18 cellular contexts compared by ENCODE assay signal in genomic region chr10:11712761-11713160, GRCh38.
"Had no signal": no experiment of that assay in that cellular context is flagged by ENCODE, and none has a peak within 500 bp of the region (broad histone marks: within the 10 kb centered on the region; RNA-seq: fewer than 3 reads in every experiment).

No MANE protein-coding gene starts in this region.

- H3K27me3 Mint-ChIP-seq: stimulated activated naive B cell treated with anti-CD40 and anti-IgM and Interleukin-4, amounts not matched to agents 10 μg/mL and 1 μg/mL and 100 μg/mL, for 72 hours had no signal

- H3K9me3 ChIP-seq: adrenal gland, esophagus squamous epithelium, tibial artery had no signal

- H3K27ac Mint-ChIP-seq: activated CD4-positive, alpha-beta T cell treated with anti-CD3 and anti-CD28 coated beads, Interleukin-2, amount 10 ng/mL, durations not matched to agents 7 days and 5 days; activated naive CD4-positive, alpha-beta T cell treated with anti-CD3 and anti-CD28 coated beads, Interleukin-2, amount 50 U/mL, for 72 hours; activated T-cell treated with anti-CD3 and anti-CD28 coated beads, Interleukin-2, amount 50 U/mL, for 72 hours; effector memory CD8-positive, alpha-beta T cell; stimulated activated naive B cell treated with anti-CD40 and anti-IgM and Interleukin-4, amounts not matched to agents 10 μg/mL and 1 μg/mL and 100 μg/mL, for 72 hours had no signal

- FAIRE-seq: frontal cortex, keratinocyte, urothelium cell line had no signal

- H3K9me3 Mint-ChIP-seq: activated T-cell treated with anti-CD3 and anti-CD28 coated beads, Interleukin-2, amount 50 U/mL, for 72 hours; effector memory CD8-positive, alpha-beta T cell; nephron; stimulated activated naive B cell treated with anti-CD40 and anti-IgM and Interleukin-4, amounts not matched to agents 10 μg/mL and 1 μg/mL and 100 μg/mL, for 72 hours had no signal

- H3K36me3 Mint-ChIP-seq: stimulated activated naive B cell treated with anti-CD40 and anti-IgM and Interleukin-4, amounts not matched to agents 10 μg/mL and 1 μg/mL and 100 μg/mL, for 72 hours had no signal

- H3K27me3 ChIP-seq: adrenal gland, cardiac muscle cell, esophagus squamous epithelium had no signal

- H3K4me3 Mint-ChIP-seq: activated CD4-positive, alpha-beta T cell treated with anti-CD3 and anti-CD28 coated beads, Interleukin-2, amount 10 ng/mL, durations not matched to agents 7 days and 5 days; activated T-cell treated with anti-CD3 and anti-CD28 coated beads, Interleukin-2, amount 50 U/mL, for 72 hours; effector memory CD8-positive, alpha-beta T cell; nephron; stimulated activated naive B cell treated with anti-CD40 and anti-IgM and Interleukin-4, amounts not matched to agents 10 μg/mL and 1 μg/mL and 100 μg/mL, for 72 hours had no signal

- H3K4me1 ChIP-seq: adrenal gland, tibial artery had no signal

- DNase-seq: activated CD4-positive, alpha-beta T cell treated with anti-CD3 and anti-CD28 coated beads, Interleukin-2, amount 10 ng/mL, durations not matched to agents 7 days and 5 days; activated gamma-delta T cell treated with Interleukin-2 at 50 U/mL for 16 hours; activated T-cell treated with anti-CD3 and anti-CD28 coated beads, Interleukin-2, amount 50 U/mL, for 72 hours; adrenal gland; effector memory CD8-positive, alpha-beta T cell; esophagus squamous epithelium; midbrain; occipital lobe; retina; stimulated activated naive B cell treated with anti-CD40 and anti-IgM and Interleukin-4, amounts not matched to agents 10 μg/mL and 1 μg/mL and 100 μg/mL, for 72 hours; tibial artery had no signal

- H3K27ac ChIP-seq: adrenal gland, cardiac muscle cell, esophagus squamous epithelium, tibial artery had no signal

- H3K4me3 ChIP-seq: adrenal gland, cardiac muscle cell, esophagus squamous epithelium, lung, tibial artery had no signal

- H3K36me3 ChIP-seq: adrenal gland, cardiac muscle cell, esophagus squamous epithelium, tibial artery had no signal
